Comparison of ENCODE assay signal across 8 cellular contexts in the genomic region with DNA sequence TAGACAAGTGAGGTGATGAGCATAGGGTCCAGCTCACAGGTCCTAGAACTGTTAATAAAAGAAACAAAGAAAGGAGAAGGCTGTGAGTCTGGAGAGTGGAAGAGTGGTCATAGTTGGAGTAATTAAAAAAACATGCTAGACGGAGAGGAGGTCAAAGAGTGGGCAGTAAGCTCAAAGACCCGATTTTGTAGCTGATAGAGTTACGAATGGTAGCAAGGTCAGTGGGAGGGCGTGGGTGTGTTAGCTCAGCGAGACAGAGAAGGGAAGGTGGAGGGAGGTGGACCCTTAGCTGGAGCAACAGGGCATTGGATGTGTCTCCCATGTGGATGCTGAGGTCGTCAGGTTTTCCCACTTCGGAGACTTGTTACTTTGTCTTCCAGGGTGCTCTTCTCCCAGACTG.
"Had no signal": no experiment of that assay in that cellular context is flagged by ENCODE, and none has a peak within 500 bp of the region (broad histone marks: within the 10 kb centered on the region; RNA-seq: fewer than 3 reads in every experiment).

No MANE protein-coding gene starts in this region.

- DNase-seq: GDM1, GF-D8 had no signal

- ATAC-seq: GM12878 had no signal

- H3K4me3 ChIP-seq: GM12878 had no signal

- FAIRE-seq: G401.6, GM12878, GM12891, GM12892, GM18507, GM19239 had no signal
